ENCODE assay signal across 1 cellular context in the genomic region with DNA sequence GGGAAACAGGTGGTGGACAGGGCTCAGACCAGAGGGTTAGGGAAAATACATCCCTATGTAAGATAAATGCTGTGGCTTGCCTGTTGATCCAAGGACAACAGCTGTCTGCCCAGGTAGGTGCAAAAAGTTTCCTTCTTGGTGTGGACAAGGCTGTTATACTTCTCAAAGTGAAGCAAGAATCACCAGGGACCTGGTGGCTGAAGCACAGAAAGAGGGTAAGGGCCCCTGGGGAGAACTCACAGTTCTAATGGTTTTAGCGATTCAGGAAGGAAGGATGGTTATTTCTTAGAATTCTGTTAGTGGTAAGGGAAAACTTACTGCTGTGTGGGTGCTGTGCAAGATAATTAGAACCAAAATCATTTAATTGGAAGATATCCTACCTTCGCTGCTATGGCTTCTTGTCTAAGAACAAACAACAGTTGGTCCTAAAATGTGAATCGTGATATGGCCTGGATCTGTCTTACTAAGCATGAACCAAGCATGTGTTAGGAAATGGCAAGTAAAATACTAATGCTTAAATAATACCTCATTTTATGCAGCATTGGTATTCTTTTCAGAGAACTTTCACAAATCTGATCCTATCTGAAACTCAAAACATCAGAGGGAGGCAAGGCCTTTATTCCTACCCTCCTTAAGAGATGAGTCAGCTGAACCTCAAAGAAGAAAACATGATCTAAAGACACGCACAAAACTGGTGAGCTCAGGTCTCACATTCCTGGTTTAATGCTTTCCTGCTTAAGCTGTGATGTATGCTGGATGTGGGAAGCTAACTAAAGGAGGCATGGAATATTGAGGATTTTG.
TF ChIP-seq lines count a peak whose summit lies in the region.

No MANE protein-coding gene starts in this region.

TF ChIP-seq in IMR-90, 13 proteins besides CTCF, POLR2A, EP300 and RAD21 (continued from another document):
- TF ChIP-seq, protein P1, sequence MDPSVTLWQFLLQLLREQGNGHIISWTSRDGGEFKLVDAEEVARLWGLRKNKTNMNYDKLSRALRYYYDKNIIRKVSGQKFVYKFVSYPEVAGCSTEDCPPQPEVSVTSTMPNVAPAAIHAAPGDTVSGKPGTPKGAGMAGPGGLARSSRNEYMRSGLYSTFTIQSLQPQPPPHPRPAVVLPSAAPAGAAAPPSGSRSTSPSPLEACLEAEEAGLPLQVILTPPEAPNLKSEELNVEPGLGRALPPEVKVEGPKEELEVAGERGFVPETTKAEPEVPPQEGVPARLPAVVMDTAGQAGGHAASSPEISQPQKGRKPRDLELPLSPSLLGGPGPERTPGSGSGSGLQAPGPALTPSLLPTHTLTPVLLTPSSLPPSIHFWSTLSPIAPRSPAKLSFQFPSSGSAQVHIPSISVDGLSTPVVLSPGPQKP (IDR thresholded peaks at IDR 0.05; ENCODE audit: borderline replicate concordance, low read depth, low read length): no peak
